In genomic region chrX:44012484-44013096, GRCh38 we compare ENCODE assay signal across 8 cellular contexts. TPM values are rescaled to one million over a fixed set of nuclear protein-coding genes. Genes with fewer than 3 reads are reported as not detected.
DNase-seq lines count a peak whose midpoint lies in the region; ATAC-seq, FAIRE-seq and TF ChIP-seq lines count a peak whose summit lies in the region.

No MANE protein-coding gene starts in this region.

- TF ChIP-seq POLR2A in GM12891 (IDR thresholded peaks at IDR 0.05; ENCODE audit: low read depth, low read length): no peak

- no peak overlapping the region for H3K27ac Mint-ChIP-seq in CD4-positive, alpha-beta T cell
- peak overlapping the region; percentile 59 for H3K27ac Mint-ChIP-seq in activated naive CD8-positive, alpha-beta T cell treated with anti-CD3 and anti-CD28 coated beads, Interleukin-2, amount 50 U/mL, for 24 hours
- no peak overlapping the region for H3K27ac Mint-ChIP-seq in neural progenitor cell

- no TSS peak for BruUV-seq in PC-3 (replicated peaks; lab: Mats Ljungman, UMichigan)

- FAIRE-seq in GM12891 (lab: Jason Lieb, UNC): no peak

- H3K9me2 ChIP-seq in PC-3 (replicated peaks; ENCODE audit: low read length): no peaks in the 10 kb centered on the region

- CTCF ChIA-PET in CD4-positive, alpha-beta T cell (lab: Charles Lee): interaction anchor here (1.5 kb wide), 1 partner anchor 531 kb away, joined by 3 read pairs; no protein-coding TSS in a partner anchor
- CTCF ChIA-PET in PC-3 (lab: Charles Lee): interaction anchor here (1.1 kb wide), 1 partner anchor 54 kb away, joined by 4 read pairs; no protein-coding TSS in a partner anchor

- intact Hi-C loops in CD4-positive, alpha-beta T cell (cut with DNase I, micrococcal nuclease): no loop called here
- intact Hi-C loops in PC-3 (cut with micrococcal nuclease): loop anchor here (1.0 to 2.0 kb wide), 2 partner anchors 40 to 54 kb away; partner anchors contain the start of gene NDP
- intact Hi-C loops in tibial artery (cut with DNase I; ENCODE audit: low total_unique reads): no loop called here

- H3K79me2 ChIP-seq in PC-3 (ENCODE audit: low read length): no peaks in the 10 kb centered on the region
- no peaks in the 10 kb centered on the region for H3K79me2 ChIP-seq in neural progenitor cell (ENCODE audit: low read depth)

- H3K27ac ChIP-seq in CD4-positive, alpha-beta T cell (ENCODE audit: low read depth, low read length): no peak overlapping the region
- H3K27ac ChIP-seq in PC-3 (ENCODE audit: low read length): peak overlapping the region; percentile 71
- no peak overlapping the region for H3K27ac ChIP-seq in tibial artery
- H3K27ac ChIP-seq in neural progenitor cell: no peak overlapping the region

- peak overlapping the region; percentile 50 for H3K4me2 ChIP-seq in PC-3 (ENCODE audit: low read length)
- no peak overlapping the region for H3K4me2 ChIP-seq in neural progenitor cell

- peaks cover 9% of the 10 kb centered on the region for H3K4me1 Mint-ChIP-seq in CD4-positive, alpha-beta T cell (ENCODE audit: low read depth)
- H3K4me1 Mint-ChIP-seq in activated naive CD8-positive, alpha-beta T cell treated with anti-CD3 and anti-CD28 coated beads, Interleukin-2, amount 50 U/mL, for 24 hours: peaks cover 24% of the 10 kb centered on the region
- H3K4me1 Mint-ChIP-seq in neural progenitor cell: no peaks in the 10 kb centered on the region

- H3K4me1 ChIP-seq in PC-3 (ENCODE audit: insufficient read depth, low read length) (peaks cover 37% of the 10 kb centered on the region), tibial artery (peaks cover 0 to 4% (median 0%) of the 10 kb centered on the region in 4 donors), neural progenitor cell (no peaks in the 10 kb centered on the region)

- H3F3A ChIP-seq in PC-3 (ENCODE audit: low read length, unreplicated experiment): peaks cover 6% of the 10 kb centered on the region
- no peaks in the 10 kb centered on the region for H3F3A ChIP-seq in neural progenitor cell (ENCODE audit: low read depth)

- H3K27me3 ChIP-seq in CD4-positive, alpha-beta T cell (ENCODE audit: control insufficient read depth, insufficient read depth, low read length): no peaks in the 10 kb centered on the region
- no peaks in the 10 kb centered on the region for H3K27me3 ChIP-seq in PC-3 (ENCODE audit: low read length)
- no peaks in the 10 kb centered on the region for H3K27me3 ChIP-seq in tibial artery
- H3K27me3 ChIP-seq in neural progenitor cell: no peaks in the 10 kb centered on the region

- POLR2A ChIA-PET in CD4-positive, alpha-beta T cell (lab: Charles Lee): no interaction called here
- POLR2A ChIA-PET in PC-3 (lab: Charles Lee; ENCODE audit: unreplicated experiment): no interaction called here

- peak overlapping the region; percentile 19; the same call in 1 of the 2 replicates for H3K9ac ChIP-seq in PC-3 (ENCODE audit: low read length)
- no peak overlapping the region for H3K9ac ChIP-seq in neural progenitor cell

- H3K4me3 ChIP-seq in PC-3 (ENCODE audit: low read length) (no peak overlapping the region), tibial artery (no peak overlapping the region), neural progenitor cell (no peak overlapping the region)

- H4K20me1 ChIP-seq in PC-3 (ENCODE audit: low read length) (no peaks in the 10 kb centered on the region), neural progenitor cell (ENCODE audit: low read depth) (no peaks in the 10 kb centered on the region)

- H3K27me3 Mint-ChIP-seq in CD4-positive, alpha-beta T cell: no peaks in the 10 kb centered on the region
- no peaks in the 10 kb centered on the region for H3K27me3 Mint-ChIP-seq in activated naive CD8-positive, alpha-beta T cell treated with anti-CD3 and anti-CD28 coated beads, Interleukin-2, amount 50 U/mL, for 24 hours
- peaks cover 3% of the 10 kb centered on the region for H3K27me3 Mint-ChIP-seq in neural progenitor cell (ENCODE audit: insufficient read depth, low read depth)

- H3K9me3 ChIP-seq in CD4-positive, alpha-beta T cell (ENCODE audit: control insufficient read depth, low read length): no peaks in the 10 kb centered on the region
- H3K9me3 ChIP-seq in PC-3 (ENCODE audit: low read length): no peaks in the 10 kb centered on the region
- no peaks in the 10 kb centered on the region for H3K9me3 ChIP-seq in tibial artery
- peaks cover 3% of the 10 kb centered on the region for H3K9me3 ChIP-seq in neural progenitor cell (ENCODE audit: low read depth)

- H3K36me3 Mint-ChIP-seq in CD4-positive, alpha-beta T cell (ENCODE audit: low read depth): no peaks in the 10 kb centered on the region
- no peaks in the 10 kb centered on the region for H3K36me3 Mint-ChIP-seq in activated naive CD8-positive, alpha-beta T cell treated with anti-CD3 and anti-CD28 coated beads, Interleukin-2, amount 50 U/mL, for 24 hours (ENCODE audit: low read depth)
- H3K36me3 Mint-ChIP-seq in neural progenitor cell: no peaks in the 10 kb centered on the region

- no peaks in the 10 kb centered on the region for H3K9me3 Mint-ChIP-seq in CD4-positive, alpha-beta T cell
- H3K9me3 Mint-ChIP-seq in activated naive CD8-positive, alpha-beta T cell treated with anti-CD3 and anti-CD28 coated beads, Interleukin-2, amount 50 U/mL, for 24 hours: no peaks in the 10 kb centered on the region
- peaks cover 2% of the 10 kb centered on the region for H3K9me3 Mint-ChIP-seq in neural progenitor cell

- H2AFZ ChIP-seq in PC-3 (ENCODE audit: low read length) (no peak overlapping the region), neural progenitor cell (replicated peaks) (no peak overlapping the region)

- TF ChIP-seq CTCF in CD4-positive, alpha-beta T cell (IDR thresholded peaks at IDR 0.05): no peak
- peak; percentile 52 for TF ChIP-seq CTCF in PC-3 (conservative IDR thresholded peaks at IDR 0.05; ENCODE audit: low read depth, low read length)
- no peak for TF ChIP-seq CTCF in tibial artery (IDR thresholded peaks at IDR 0.05)
- no peak for TF ChIP-seq CTCF in neural progenitor cell (IDR thresholded peaks at IDR 0.05)

- H3K36me3 ChIP-seq in PC-3 (ENCODE audit: low read depth, low read length) (no peaks in the 10 kb centered on the region), tibial artery (no peaks in the 10 kb centered on the region), neural progenitor cell (no peaks in the 10 kb centered on the region)

- ATAC-seq in CD4-positive, alpha-beta T cell (ENCODE audit: poor library complexity): peak; percentile 49
- peak; percentile 100 for ATAC-seq in PC-3
- peak; percentile 100 for ATAC-seq in activated naive CD8-positive, alpha-beta T cell treated with anti-CD3 and anti-CD28 coated beads, Interleukin-2, amount 50 U/mL, for 24 hours

- peak in 2 of 10 experiments; percentile 1 to 2 for DNase-seq in CD4-positive, alpha-beta T cell
- DNase-seq in PC-3 (peak; percentile 95), myocyte (ENCODE audit: low read depth) (peak; percentile 93), tibial artery (peak; percentile 38 to 66), GM12891 (ENCODE audit: insufficient read length, low spot score) (no peak), neural progenitor cell (ENCODE audit: low spot score) (no peak), NCI-H69 (lab: John Stamatoyannopoulos, UW) (no peak)
- peak; percentile 61 for DNase-seq in activated naive CD8-positive, alpha-beta T cell treated with anti-CD3 and anti-CD28 coated beads, Interleukin-2, amount 50 U/mL, for 24 hours

- no peak overlapping the region for H3K4me3 Mint-ChIP-seq in CD4-positive, alpha-beta T cell
- no peak overlapping the region for H3K4me3 Mint-ChIP-seq in activated naive CD8-positive, alpha-beta T cell treated with anti-CD3 and anti-CD28 coated beads, Interleukin-2, amount 50 U/mL, for 24 hours
- no peak overlapping the region for H3K4me3 Mint-ChIP-seq in neural progenitor cell

TF ChIP-seq in GM12891, 5 proteins besides CTCF, POLR2A, EP300 and RAD21:
- TF ChIP-seq TAF1 (IDR thresholded peaks at IDR 0.05; ENCODE audit: low read depth, low read length): no peak
- TF ChIP-seq POLR2AphosphoS5 (IDR thresholded peaks at IDR 0.05; ENCODE audit: low read depth, low read length): no peak

RNA-seq across cellular contexts. Expression of gene NDP, which starts 39.4 kb away (rescaled TPM):
- not detected for total RNA-seq in CD4-positive, alpha-beta T cell
- 1.6 and 4.4 TPM in 2 replicates for total RNA-seq in PC-3 (2014; rRNA removed)
- total RNA-seq in myocyte: 1.4 and 3.5 TPM in 2 replicates
- 3.9 TPM for polyA plus RNA-seq in myocyte (2012)
- not detected for polyA plus RNA-seq in GM12891 (2012; ENCODE audit: low read depth, missing spikeins)
- total RNA-seq in neural progenitor cell (ENCODE audit: low replicate concordance): 2.3 and 2.5 TPM in 2 replicates

Comparison
In these comparisons a context has a peak if more than half of its experiments do, and no peak if none do; other contexts are left out.
1. ATAC-seq: peak in every context shown above with its lines; median percentile 100 in PC-3; 100 in activated naive CD8-positive, alpha-beta T cell treated with anti-CD3 and anti-CD28 coated beads, Interleukin-2, amount 50 U/mL, for 24 hours; 49 in CD4-positive, alpha-beta T cell.
2. DNase-seq: peak in PC-3 (single experiment), activated naive CD8-positive, alpha-beta T cell treated with anti-CD3 and anti-CD28 coated beads, Interleukin-2, amount 50 U/mL, for 24 hours (single experiment), myocyte (single experiment) and tibial artery (2 of 2); none in GM12891 (single experiment), neural progenitor cell (single experiment) and NCI-H69 (single experiment).